Comparison of ENCODE assay signal across 9 cellular contexts in the genomic region with DNA sequence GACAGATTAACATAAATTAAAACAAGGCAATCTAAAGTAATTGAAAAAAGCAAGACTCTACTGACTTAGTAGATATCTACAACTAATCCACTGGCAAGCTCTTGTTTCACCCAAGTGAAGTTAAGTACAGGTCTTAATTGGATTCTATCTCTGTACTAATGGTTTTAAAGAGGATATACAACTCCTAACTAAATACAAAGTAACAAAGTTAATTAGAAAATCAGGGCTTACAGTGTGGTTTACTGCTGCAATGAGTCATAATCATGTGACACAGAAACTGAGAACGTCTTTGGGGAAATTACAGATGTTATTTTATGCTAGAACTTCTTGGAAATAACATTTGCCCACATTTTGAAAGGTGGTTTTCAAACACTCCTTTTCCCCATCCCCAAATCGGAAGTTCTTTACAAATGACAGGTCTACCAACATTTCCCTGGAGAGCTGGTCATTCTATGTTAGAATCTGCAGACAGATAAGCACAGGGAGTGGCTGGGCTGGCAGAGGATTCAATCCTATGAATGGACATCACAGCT.
A peak's percentile ranks its signal among the peaks of the same experiment; 100 is the strongest.
DNase-seq lines count a peak whose midpoint lies in the region; ATAC-seq, FAIRE-seq and TF ChIP-seq lines count a peak whose summit lies in the region.
"Had no signal": no experiment of that assay in that cellular context is flagged by ENCODE, and none has a peak within 500 bp of the region (broad histone marks: within the 10 kb centered on the region; RNA-seq: fewer than 3 reads in every experiment).

No MANE protein-coding gene starts in this region.

- H3K27me3 Mint-ChIP-seq in glutamatergic neuron (ENCODE audit: unreplicated experiment) = no peaks in the 10 kb centered on the region
- no peaks in the 10 kb centered on the region for H3K27me3 Mint-ChIP-seq in endothelial cell (ENCODE audit: unreplicated experiment)

- H3K27ac Mint-ChIP-seq in glutamatergic neuron (ENCODE audit: unreplicated experiment) (no peak overlapping the region), endothelial cell (ENCODE audit: unreplicated experiment) (no peak overlapping the region)

- H3K4me1 Mint-ChIP-seq in glutamatergic neuron (ENCODE audit: low read depth, unreplicated experiment) = peaks cover 20% of the 10 kb centered on the region
- peaks cover 7% of the 10 kb centered on the region for H3K4me1 Mint-ChIP-seq in endothelial cell (ENCODE audit: unreplicated experiment)

- in situ Hi-C loops in Caki2 (cut with HindIII; ENCODE audit: low pct_unique_long_range_greater_than_20kb, low sequenced_read_pairs) = no loop called here

- no peak for TF ChIP-seq POLR2A in GM12891 (IDR thresholded peaks at IDR 0.05; ENCODE audit: low read depth, low read length)

- no peak for TF ChIP-seq CTCF in glutamatergic neuron (IDR thresholded peaks at IDR 0.05; ENCODE audit: partially characterized antibody, unreplicated experiment)
- TF ChIP-seq CTCF in endothelial cell (IDR thresholded peaks at IDR 0.05; ENCODE audit: unreplicated experiment) = no peak

- peak; percentile 74 for ATAC-seq in GM21619 (IDR thresholded peaks at IDR 0.05; ENCODE audit: unreplicated experiment)

- peak; percentile 28 for DNase-seq in Caki2 (ENCODE audit: low read depth)
- peak; percentile 100 for DNase-seq in NCI-H82 treated with DMSO at 0.1 percent for 48 hours (lab: John Stamatoyannopoulos, UW; ENCODE audit: unreplicated experiment)
- peak; percentile 69 for DNase-seq in fibroblast of peridontal ligament (ENCODE audit: extremely low read depth)
- no peak for DNase-seq in GM12891 (ENCODE audit: insufficient read length, low spot score)
- no peak for DNase-seq in glutamatergic neuron
- no peak for DNase-seq in endothelial cell (ENCODE audit: low spot score)
- DNase-seq in HT-29 (ENCODE audit: low spot score) = no peak
- DNase-seq: NCI-H510A had no signal

- H3K36me3 Mint-ChIP-seq in glutamatergic neuron (ENCODE audit: unreplicated experiment) (peaks cover 3% of the 10 kb centered on the region), endothelial cell (ENCODE audit: low read depth, unreplicated experiment) (peaks cover 7% of the 10 kb centered on the region)

- FAIRE-seq in GM12891 (lab: Jason Lieb, UNC) = no peak

- peaks cover 2% of the 10 kb centered on the region for H3K9me3 Mint-ChIP-seq in glutamatergic neuron (ENCODE audit: unreplicated experiment)
- H3K9me3 Mint-ChIP-seq in endothelial cell (ENCODE audit: unreplicated experiment) = no peaks in the 10 kb centered on the region

- H3K4me3 Mint-ChIP-seq in glutamatergic neuron (ENCODE audit: unreplicated experiment) (no peak overlapping the region), endothelial cell (ENCODE audit: unreplicated experiment) (no peak overlapping the region)

TF ChIP-seq in GM12891, 5 proteins besides CTCF, POLR2A, EP300 and RAD21:
- TF ChIP-seq PAX5 (IDR thresholded peaks at IDR 0.05; ENCODE audit: insufficient read depth, low read length, severe bottlenecking) (no peak), SPI1 (IDR thresholded peaks at IDR 0.05; ENCODE audit: low read depth, low read length) (no peak), POLR2AphosphoS5 (IDR thresholded peaks at IDR 0.05; ENCODE audit: low read depth, low read length) (no peak)

Comparison
In these comparisons a context has a peak if more than half of its experiments do, and no peak if none do; other contexts are left out.
1. DNase-seq: peak in Caki2 (single experiment), NCI-H82 treated with DMSO at 0.1 percent for 48 hours (single experiment) and fibroblast of peridontal ligament (single experiment); none in GM12891 (single experiment), glutamatergic neuron (single experiment), endothelial cell (single experiment) and HT-29 (single experiment).